14 cellular contexts compared by ENCODE assay signal in genomic region chr7:608361-608760, GRCh38.
DNase-seq lines count a peak whose midpoint lies in the region; ATAC-seq and TF ChIP-seq lines count a peak whose summit lies in the region.
"Had no signal": no experiment of that assay in that cellular context is flagged by ENCODE, and none has a peak within 500 bp of the region (broad histone marks: within the 10 kb centered on the region; RNA-seq: fewer than 3 reads in every experiment).

No MANE protein-coding gene starts in this region.

- H3K36me3 Mint-ChIP-seq in activated CD4-positive, alpha-beta memory T cell treated with anti-CD3 and anti-CD28 coated beads for 36 hours, result peaks cover 37% of the 10 kb centered on the region
- peaks cover 39% of the 10 kb centered on the region for H3K36me3 Mint-ChIP-seq in activated CD4-positive, alpha-beta memory T cell treated with anti-CD3 and anti-CD28 coated beads, Interleukin-2, amount 10 ng/mL, durations not matched to agents 7 days and 5 days (ENCODE audit: low read depth)
- peaks cover 19% of the 10 kb centered on the region for H3K36me3 Mint-ChIP-seq in T-cell
- H3K36me3 Mint-ChIP-seq in endothelial cell (ENCODE audit: low read depth, unreplicated experiment), result peaks cover 10% of the 10 kb centered on the region

- intact Hi-C loops in activated CD4-positive, alpha-beta memory T cell treated with anti-CD3 and anti-CD28 coated beads for 36 hours (cut with micrococcal nuclease), result no loop called here

- peak overlapping the region; percentile 46 for H3K27ac Mint-ChIP-seq in activated CD4-positive, alpha-beta memory T cell treated with anti-CD3 and anti-CD28 coated beads for 36 hours
- H3K27ac Mint-ChIP-seq in activated CD4-positive, alpha-beta memory T cell treated with anti-CD3 and anti-CD28 coated beads, Interleukin-2, amount 10 ng/mL, durations not matched to agents 7 days and 5 days, result no peak overlapping the region
- H3K27ac Mint-ChIP-seq in T-cell (peak overlapping the region; percentile 61 to 82), endothelial cell (ENCODE audit: unreplicated experiment) (peak overlapping the region; percentile 78)

- peaks cover 11% of the 10 kb centered on the region for H3K4me1 ChIP-seq in smooth muscle cell (ENCODE audit: low read depth)
- H3K4me1 ChIP-seq: A549 had no signal

- TF ChIP-seq CTCF in endothelial cell (IDR thresholded peaks at IDR 0.05; ENCODE audit: unreplicated experiment) (no peak), smooth muscle cell (IDR thresholded peaks at IDR 0.05; ENCODE audit: borderline replicate concordance, insufficient read depth, poor library complexity, severe bottlenecking) (no peak)

- no peaks in the 10 kb centered on the region for H3K79me2 ChIP-seq in smooth muscle cell (ENCODE audit: low read depth)

- H3K4me3 Mint-ChIP-seq in activated CD4-positive, alpha-beta memory T cell treated with anti-CD3 and anti-CD28 coated beads for 36 hours, result no peak overlapping the region
- no peak overlapping the region for H3K4me3 Mint-ChIP-seq in activated CD4-positive, alpha-beta memory T cell treated with anti-CD3 and anti-CD28 coated beads, Interleukin-2, amount 10 ng/mL, durations not matched to agents 7 days and 5 days
- H3K4me3 Mint-ChIP-seq in T-cell (peak overlapping the region in 2 of 3 donors; percentile 13 to 72), endothelial cell (ENCODE audit: unreplicated experiment) (no peak overlapping the region)

- no peak overlapping the region for H2AFZ ChIP-seq in smooth muscle cell (ENCODE audit: low read depth)

- peaks cover 44% of the 10 kb centered on the region for H3K4me1 Mint-ChIP-seq in activated CD4-positive, alpha-beta memory T cell treated with anti-CD3 and anti-CD28 coated beads for 36 hours (ENCODE audit: low read depth)
- peaks cover 50% of the 10 kb centered on the region for H3K4me1 Mint-ChIP-seq in activated CD4-positive, alpha-beta memory T cell treated with anti-CD3 and anti-CD28 coated beads, Interleukin-2, amount 10 ng/mL, durations not matched to agents 7 days and 5 days
- H3K4me1 Mint-ChIP-seq in T-cell (peaks cover 66 to 73% (median 66%) of the 10 kb centered on the region in 3 donors), endothelial cell (ENCODE audit: unreplicated experiment) (peaks cover 32% of the 10 kb centered on the region)

- H3F3A ChIP-seq in smooth muscle cell (ENCODE audit: low read depth), result peaks cover 2% of the 10 kb centered on the region

- no peaks in the 10 kb centered on the region for H3K36me3 ChIP-seq in smooth muscle cell (ENCODE audit: low read depth)

- CTCF ChIA-PET in activated CD4-positive, alpha-beta memory T cell treated with anti-CD3 and anti-CD28 coated beads for 36 hours (lab: Charles Lee), result no interaction called here
- CTCF ChIA-PET in activated CD4-positive, alpha-beta memory T cell treated with anti-CD3 and anti-CD28 coated beads, Interleukin-2, amount 10 ng/mL, durations not matched to agents 7 days and 5 days (lab: Charles Lee), result no interaction called here
- CTCF ChIA-PET in T-cell (lab: Charles Lee), result no interaction called here

- no peaks in the 10 kb centered on the region for H3K9me3 Mint-ChIP-seq in activated CD4-positive, alpha-beta memory T cell treated with anti-CD3 and anti-CD28 coated beads for 36 hours
- H3K9me3 Mint-ChIP-seq in activated CD4-positive, alpha-beta memory T cell treated with anti-CD3 and anti-CD28 coated beads, Interleukin-2, amount 10 ng/mL, durations not matched to agents 7 days and 5 days, result no peaks in the 10 kb centered on the region
- peaks cover 0 to 4% (median 0%) of the 10 kb centered on the region in 3 donors for H3K9me3 Mint-ChIP-seq in T-cell
- peaks cover 4% of the 10 kb centered on the region for H3K9me3 Mint-ChIP-seq in endothelial cell (ENCODE audit: unreplicated experiment)

- no peak for DNase-seq in activated CD4-positive, alpha-beta memory T cell treated with anti-CD3 and anti-CD28 coated beads for 36 hours
- DNase-seq in activated CD4-positive, alpha-beta memory T cell treated with anti-CD3 and anti-CD28 coated beads, Interleukin-2, amount 10 ng/mL, durations not matched to agents 7 days and 5 days, result no peak
- no peak for DNase-seq in T-cell
- DNase-seq in endothelial cell (ENCODE audit: low spot score), result no peak
- DNase-seq in smooth muscle cell (lab: John Stamatoyannopoulos, UW; ENCODE audit: unreplicated experiment), result no peak
- no peak for DNase-seq in NCI-H1417 treated with DMSO at 0.1 percent for 48 hours (lab: John Stamatoyannopoulos, UW)
- DNase-seq: Calu3, NCI-H2029, NCI-H69 had no signal

- no peaks in the 10 kb centered on the region for H3K9me3 ChIP-seq in smooth muscle cell (replicated peaks; ENCODE audit: low read depth)
- H3K9me3 ChIP-seq: A549 had no signal

- 61% methylated on average over 1 of the region's 2 CpGs for WGBS in smooth muscle cell (ENCODE audit: low lambda C conversion rate)

- no peaks in the 10 kb centered on the region for H3K27me3 Mint-ChIP-seq in activated CD4-positive, alpha-beta memory T cell treated with anti-CD3 and anti-CD28 coated beads for 36 hours
- no peaks in the 10 kb centered on the region for H3K27me3 Mint-ChIP-seq in activated CD4-positive, alpha-beta memory T cell treated with anti-CD3 and anti-CD28 coated beads, Interleukin-2, amount 10 ng/mL, durations not matched to agents 7 days and 5 days
- H3K27me3 Mint-ChIP-seq in T-cell, result no peaks in the 10 kb centered on the region
- H3K27me3 Mint-ChIP-seq in endothelial cell (ENCODE audit: unreplicated experiment), result peaks cover 3% of the 10 kb centered on the region

- no peaks in the 10 kb centered on the region for H3K27me3 ChIP-seq in smooth muscle cell (ENCODE audit: low read depth)

- H3K27ac ChIP-seq in smooth muscle cell (ENCODE audit: low read depth), result peak overlapping the region; percentile 1
- H3K27ac ChIP-seq: A549 had no signal

- no peaks in the 10 kb centered on the region for H4K20me1 ChIP-seq in smooth muscle cell (ENCODE audit: low read depth)

- no peak for ATAC-seq in T-cell (replicated peaks in 1 of 4)
- no peak for ATAC-seq in HG02610 (IDR thresholded peaks at IDR 0.05; ENCODE audit: unreplicated experiment)
- no peak for ATAC-seq in GM21723 (IDR thresholded peaks at IDR 0.05; ENCODE audit: unreplicated experiment)
- ATAC-seq: A549, esophagus mucosa, sciatic nerve had no signal

- POLR2A ChIA-PET in activated CD4-positive, alpha-beta memory T cell treated with anti-CD3 and anti-CD28 coated beads for 36 hours (lab: Charles Lee), result no interaction called here
- POLR2A ChIA-PET in activated CD4-positive, alpha-beta memory T cell treated with anti-CD3 and anti-CD28 coated beads, Interleukin-2, amount 10 ng/mL, durations not matched to agents 7 days and 5 days (lab: Charles Lee), result interaction anchor here (1.9 kb wide), 1 partner anchor 10 kb away, joined by 8 read pairs; no protein-coding TSS in a partner anchor
- POLR2A ChIA-PET in T-cell (lab: Charles Lee), result no interaction called here

- no peak overlapping the region for H3K4me3 ChIP-seq in smooth muscle cell
- H3K4me3 ChIP-seq: A549 had no signal

- H3K9ac ChIP-seq in smooth muscle cell (ENCODE audit: low read depth), result no peak overlapping the region

- no peak overlapping the region for H3K4me2 ChIP-seq in smooth muscle cell
- H3K4me2 ChIP-seq: A549 had no signal

Comparison
In these comparisons a context has a peak if more than half of its experiments do, and no peak if none do; other contexts are left out.
1. H3K4me3 Mint-ChIP-seq: peak in T-cell (2 of 3); none in activated CD4-positive, alpha-beta memory T cell treated with anti-CD3 and anti-CD28 coated beads for 36 hours (single experiment), activated CD4-positive, alpha-beta memory T cell treated with anti-CD3 and anti-CD28 coated beads, Interleukin-2, amount 10 ng/mL, durations not matched to agents 7 days and 5 days (single experiment) and endothelial cell (single experiment).